Comparison of ENCODE assay signal across 18 cellular contexts in genomic region chr17:27895940-27896535, GRCh38.
"Had no signal": no experiment of that assay in that cellular context is flagged by ENCODE, and none has a peak within 500 bp of the region (broad histone marks: within the 10 kb centered on the region; RNA-seq: fewer than 3 reads in every experiment).

No MANE protein-coding gene starts in this region.

- H3K27ac ChIP-seq: esophagus squamous epithelium, heart left ventricle, right atrium auricular region, thoracic aorta, transverse colon had no signal

- ATAC-seq: heart left ventricle; stimulated activated effector memory CD8-positive, alpha-beta T cell treated with anti-CD3 and anti-CD28 coated beads, Interleukin-12 subunit alpha, Interleukin-12 subunit beta, amount 100 ng/mL, for 72 hours; stimulated activated naive CD8-positive, alpha-beta T cell treated with anti-CD3 and anti-CD28 coated beads, Interleukin-15, Interleukin-2, amounts not matched to agents 100 U/mL and 50 U/mL, for 24 hours had no signal

- H3K9me3 Mint-ChIP-seq: dendritic cell treated with granulocyte-macrophage colony-stimulating factor and Interleukin-4, amounts not matched to agents 40 ng/mL and 50 ng/mL, for 4 days; nephron; stimulated activated effector memory CD8-positive, alpha-beta T cell treated with anti-CD3 and anti-CD28 coated beads, Interleukin-12 subunit alpha, Interleukin-12 subunit beta, amount 100 ng/mL, for 72 hours had no signal

- H3K36me3 Mint-ChIP-seq: naive B cell had no signal

- H3K9me3 ChIP-seq: esophagus squamous epithelium, heart left ventricle, right atrium auricular region, thoracic aorta, transverse colon had no signal

- H3K4me3 Mint-ChIP-seq: dendritic cell treated with granulocyte-macrophage colony-stimulating factor and Interleukin-4, amounts not matched to agents 40 ng/mL and 50 ng/mL, for 4 days; naive B cell; nephron; stimulated activated effector memory CD8-positive, alpha-beta T cell treated with anti-CD3 and anti-CD28 coated beads, Interleukin-12 subunit alpha, Interleukin-12 subunit beta, amount 100 ng/mL, for 72 hours had no signal

- H3K4me2 ChIP-seq: smooth muscle cell had no signal

- H3K27me3 ChIP-seq: heart left ventricle, right atrium auricular region had no signal

- DNase-seq: esophagus squamous epithelium; foreskin fibroblast; heart left ventricle; hippocampal formation; kidney glomerular epithelial cell; mesendoderm; naive B cell; stimulated activated CD4-positive, alpha-beta T cell treated with anti-CD3 and anti-CD28 coated beads, Interleukin-2, amount 100 ng/mL, for 48 hours; stimulated activated CD8-positive, alpha-beta memory T cell treated with anti-CD3 and anti-CD28 coated beads, Interleukin-4, amount 100 ng/mL, for 48 hours; stimulated activated naive CD8-positive, alpha-beta T cell treated with anti-CD3 and anti-CD28 coated beads, Interleukin-15, Interleukin-2, amounts not matched to agents 100 U/mL and 50 U/mL, for 24 hours; transverse colon had no signal

- H3K27me3 Mint-ChIP-seq: dendritic cell treated with granulocyte-macrophage colony-stimulating factor and Interleukin-4, amounts not matched to agents 40 ng/mL and 50 ng/mL, for 4 days had no signal

- H3K27ac Mint-ChIP-seq: dendritic cell treated with granulocyte-macrophage colony-stimulating factor and Interleukin-4, amounts not matched to agents 40 ng/mL and 50 ng/mL, for 4 days; naive B cell; stimulated activated effector memory CD8-positive, alpha-beta T cell treated with anti-CD3 and anti-CD28 coated beads, Interleukin-12 subunit alpha, Interleukin-12 subunit beta, amount 100 ng/mL, for 72 hours had no signal

- H3K36me3 ChIP-seq: esophagus squamous epithelium, heart left ventricle, right atrium auricular region, thoracic aorta, transverse colon had no signal

- H3K4me3 ChIP-seq: esophagus squamous epithelium, heart left ventricle, right atrium auricular region, smooth muscle cell, thoracic aorta, transverse colon had no signal

- FAIRE-seq: islet of Langerhans had no signal
